In the genomic region with DNA sequence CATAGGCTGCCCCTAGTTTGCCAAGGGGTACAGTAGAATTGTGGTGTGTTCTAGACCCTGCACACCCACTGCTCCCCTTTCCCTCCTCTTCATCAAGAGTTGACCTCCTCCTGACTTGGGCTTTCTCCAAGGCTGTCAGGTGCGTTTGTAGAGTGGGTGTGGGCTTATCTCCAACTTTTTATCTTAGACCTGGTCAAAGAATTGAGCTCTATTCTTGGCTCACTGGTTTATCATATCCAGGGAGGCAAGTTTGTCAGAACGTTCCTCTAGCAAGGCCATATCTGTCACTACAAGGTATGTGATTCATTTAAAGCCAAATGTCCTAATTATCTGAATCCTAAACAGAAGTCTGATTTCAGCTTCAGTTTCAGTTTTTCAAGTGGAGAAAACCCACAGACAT, we compare ENCODE assay signal across 10 cellular contexts.
DNase-seq lines count a peak whose midpoint lies in the region; ATAC-seq and TF ChIP-seq lines count a peak whose summit lies in the region.
"Had no signal": no experiment of that assay in that cellular context is flagged by ENCODE, and none has a peak within 500 bp of the region (broad histone marks: within the 10 kb centered on the region; RNA-seq: fewer than 3 reads in every experiment).

No MANE protein-coding gene starts in this region.

- H3K4me3 ChIP-seq in HFF-Myc (replicated peaks; ENCODE audit: low read depth, low read length) (0 out of 2 replicates have a peak overlapping the region, but pooled peaks have one; percentile 2), heart left ventricle (peak overlapping the region in 10 of 12 donors; percentile 1 to 45 (median 32)), spleen (peak overlapping the region in 4 of 8 donors; percentile 9 to 52 (median 30)), neuronal stem cell (ENCODE audit: low read length in 2 of 2) (no peak overlapping the region)
- H3K4me3 ChIP-seq: prostate gland had no signal

- CTCF ChIA-PET in T-cell (lab: Charles Lee), result interaction anchor here in 1 of 2 donors (1.4 kb wide), 1 partner anchor 71 kb away, joined by 5 read pairs; no protein-coding TSS in a partner anchor

- TF ChIP-seq CTCF in HFF-Myc (IDR thresholded peaks at IDR 0.05; ENCODE audit: low read depth, low read length, missing control alignments), result no peak
- no peak for TF ChIP-seq CTCF in heart left ventricle (IDR thresholded peaks at IDR 0.05)
- TF ChIP-seq CTCF in spleen (IDR thresholded peaks at IDR 0.05 in 8 of 11, conservative IDR thresholded peaks at IDR 0.05 in 3 of 11), result no peak

- no peak for ATAC-seq in T-cell (replicated peaks in 1 of 4)
- ATAC-seq in heart left ventricle, result peak; percentile 10 to 30 (median 26)
- no peak for ATAC-seq in GM19351 (IDR thresholded peaks at IDR 0.05; ENCODE audit: unreplicated experiment)

- intact Hi-C loops in heart left ventricle (cut with DNase I), result loop anchor here in 4 of 10 donors (5.0 kb wide), 2 partner anchors 36 to 41 kb away; no protein-coding TSS in a partner anchor
- intact Hi-C loops in spleen (cut with DNase I; ENCODE audit: low total_unique reads), result no loop called here

- H3K9me3 ChIP-seq in heart left ventricle, result no peaks in the 10 kb centered on the region
- no peaks in the 10 kb centered on the region for H3K9me3 ChIP-seq in spleen
- peaks cover 0 to 2% of the 10 kb centered on the region in 2 donors for H3K9me3 ChIP-seq in neuronal stem cell (replicated peaks in 1 of 2; ENCODE audit: control insufficient read depth in 2 of 2, insufficient read depth in 1 of 2, low read depth in 1 of 2, low read length in 2 of 2)
- H3K9me3 ChIP-seq: prostate gland had no signal

- no peaks in the 10 kb centered on the region for H3K27me3 ChIP-seq in heart left ventricle
- no peaks in the 10 kb centered on the region for H3K27me3 ChIP-seq in spleen (replicated peaks in 1 of 7)
- no peaks in the 10 kb centered on the region for H3K27me3 ChIP-seq in neuronal stem cell (ENCODE audit: control insufficient read depth in 3 of 3, insufficient read depth in 3 of 3, low read depth in 1 of 3, low read length in 3 of 3)

- H2BK15ac ChIP-seq in neuronal stem cell (ENCODE audit: low read length), result no peak overlapping the region

- 0 to 7% (median 3%) methylated on average over 2 of the region's 2 CpGs for WGBS in heart left ventricle, 4 donors
- 0 to 21% (median 13%) methylated on average over 2 of the region's 2 CpGs for WGBS in spleen, 5 donors
- WGBS in neuronal stem cell (ENCODE audit: extremely low coverage in 2 of 2, insufficient read length in 2 of 2, insufficient replicate concordance in 1 of 2), 2 donors, result no CpG with 5 or more reads among the region's 2 CpGs

- H3K4me3 Mint-ChIP-seq in T-cell, result peak overlapping the region; percentile 11 to 65 (median 32)

- no peak overlapping the region for H3K18ac ChIP-seq in neuronal stem cell (ENCODE audit: low read length)

- H2AK5ac ChIP-seq in neuronal stem cell (ENCODE audit: low read depth, low read length), result no peak overlapping the region

- no peak for TF ChIP-seq POLR2A in heart left ventricle (IDR thresholded peaks at IDR 0.05)
- TF ChIP-seq POLR2A in spleen (IDR thresholded peaks at IDR 0.05), result no peak

- no peak overlapping the region for H4K91ac ChIP-seq in neuronal stem cell (ENCODE audit: low read depth, low read length, poor library complexity)

- no peak overlapping the region for H3K4me2 ChIP-seq in neuronal stem cell (ENCODE audit: insufficient read depth, low read length, poor library complexity, severe bottlenecking)

- no peak overlapping the region for H4K8ac ChIP-seq in neuronal stem cell (ENCODE audit: low read depth, low read length)

- no peak overlapping the region for H2BK5ac ChIP-seq in neuronal stem cell (ENCODE audit: low read length)

- no peak overlapping the region for H2AFZ ChIP-seq in neuronal stem cell (ENCODE audit: low read length)

- no peak overlapping the region for H2BK120ac ChIP-seq in neuronal stem cell (ENCODE audit: low read depth, low read length)

- H3K4me1 Mint-ChIP-seq in T-cell, result peaks cover 88 to 95% (median 94%) of the 10 kb centered on the region in 3 donors

- no peaks in the 10 kb centered on the region for H3K27me3 Mint-ChIP-seq in T-cell

- H3K27ac Mint-ChIP-seq in T-cell, result peak overlapping the region; percentile 80 to 81

- no peaks in the 10 kb centered on the region for H3K9me3 Mint-ChIP-seq in T-cell

- H3K36me3 Mint-ChIP-seq in T-cell, result peaks cover 18% of the 10 kb centered on the region

- H2BK12ac ChIP-seq in neuronal stem cell (ENCODE audit: low read length), result no peak overlapping the region

- H3K14ac ChIP-seq in neuronal stem cell (ENCODE audit: low read length), result no peak overlapping the region

- H3K9ac ChIP-seq in neuronal stem cell (ENCODE audit: low read depth, low read length, poor library complexity), result no peak overlapping the region

- DNase-seq in HFF-Myc (ENCODE audit: extremely low read depth, low read depth) (no peak), T-cell (no peak), heart left ventricle (no peak), spleen (no peak), neuronal stem cell (ENCODE audit: low spot score) (no peak), cerebellar nuclear complex (lab: John Stamatoyannopoulos, UW) (no peak)
- DNase-seq in NK-92 treated with Interleukin-12 subunit alpha and Interleukin-12 subunit beta, amount 100 ng/mL, for 24 hours (lab: John Stamatoyannopoulos, UW), result no peak
- DNase-seq: T-helper 1 cell had no signal

- no peak overlapping the region for H3K23ac ChIP-seq in neuronal stem cell (ENCODE audit: low read depth, low read length, poor library complexity)

- H3K79me1 ChIP-seq in neuronal stem cell (ENCODE audit: low read depth, low read length), result peaks cover 3% of the 10 kb centered on the region

- H3K36me3 ChIP-seq in heart left ventricle (no peaks in the 10 kb centered on the region), spleen (peaks cover 0 to 17% (median 0%) of the 10 kb centered on the region in 6 donors), neuronal stem cell (replicated peaks in 1 of 2; ENCODE audit: control insufficient read depth in 2 of 2, insufficient read depth in 2 of 2, low read length in 2 of 2) (peaks cover 0 to 11% of the 10 kb centered on the region in 2 donors)
- H3K36me3 ChIP-seq: prostate gland had no signal

- POLR2A ChIA-PET in T-cell (lab: Charles Lee), result interaction anchor here in 1 of 2 donors (0.6 kb wide), 1 partner anchor 124 kb away, joined by 5 read pairs; no protein-coding TSS in a partner anchor

- H3K4me1 ChIP-seq in heart left ventricle, result peaks cover 12 to 99% (median 86%) of the 10 kb centered on the region in 12 donors
- H3K4me1 ChIP-seq in spleen, result peaks cover 33 to 100% (median 75%) of the 10 kb centered on the region in 6 donors
- peaks cover 0 to 12% of the 10 kb centered on the region in 2 donors for H3K4me1 ChIP-seq in neuronal stem cell (ENCODE audit: control insufficient read depth in 2 of 2, insufficient read depth in 1 of 2, low read depth in 1 of 2, low read length in 2 of 2)
- H3K4me1 ChIP-seq: prostate gland had no signal

- H3K27ac ChIP-seq in heart left ventricle, result peak overlapping the region; percentile 30 to 89 (median 82)
- H3K27ac ChIP-seq in spleen, result peak overlapping the region in 7 of 8 donors; percentile 51 to 79 (median 73)
- no peak overlapping the region for H3K27ac ChIP-seq in neuronal stem cell (replicated peaks; ENCODE audit: low read length)
- H3K27ac ChIP-seq: prostate gland had no signal

- H3K4ac ChIP-seq in neuronal stem cell (ENCODE audit: low read length), result no peak overlapping the region

Comparison
In these comparisons a context has a peak if more than half of its experiments do, and no peak if none do; other contexts are left out.
1. H3K4me3 ChIP-seq: peak in HFF-Myc (single experiment) and heart left ventricle (10 of 12); none in neuronal stem cell (0 of 2).
2. ATAC-seq: peak in heart left ventricle (4 of 4); none in T-cell (0 of 4) and GM19351 (single experiment).